In the genomic region with DNA sequence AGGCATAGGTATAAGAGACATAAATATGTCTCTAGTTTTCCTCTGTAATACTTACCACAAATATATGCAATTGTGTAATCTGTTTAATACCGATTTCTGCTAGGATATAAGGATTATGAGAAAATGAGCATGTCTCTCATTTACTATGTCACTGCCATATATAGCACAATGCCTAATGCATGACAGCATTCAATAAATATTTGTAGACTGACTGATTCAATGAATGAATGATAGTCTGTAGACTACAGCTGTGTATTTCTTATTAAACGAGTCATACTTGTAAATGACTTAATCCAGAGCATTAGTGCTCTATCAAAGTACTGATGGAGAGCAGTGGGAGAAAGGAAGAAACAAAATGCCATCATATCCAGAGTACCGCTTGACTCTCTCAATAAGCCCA, we compare ENCODE assay signal across 29 cellular contexts.
DNase-seq lines count a peak whose midpoint lies in the region; ATAC-seq and TF ChIP-seq lines count a peak whose summit lies in the region.
"Had no signal": no experiment of that assay in that cellular context is flagged by ENCODE, and none has a peak within 500 bp of the region (broad histone marks: within the 10 kb centered on the region; RNA-seq: fewer than 3 reads in every experiment).

No MANE protein-coding gene starts in this region.

- 0 out of 2 replicates have a peak, but pooled peaks cover 6% of the 10 kb centered on the region for H3K4me1 ChIP-seq in SJCRH30
- H3K4me1 ChIP-seq in foreskin keratinocyte, result peaks cover 15% of the 10 kb centered on the region
- H3K4me1 ChIP-seq in uterus, result no peaks in the 10 kb centered on the region
- H3K4me1 ChIP-seq: BLaER1 had no signal

- H3K36me3 Mint-ChIP-seq in activated CD4-positive, alpha-beta memory T cell treated with anti-CD3 and anti-CD28 coated beads, Interleukin-2, amount 10 ng/mL, durations not matched to agents 7 days and 5 days (ENCODE audit: low read depth), result no peaks in the 10 kb centered on the region
- H3K36me3 Mint-ChIP-seq: naive thymus-derived CD8-positive, alpha-beta T cell; type B pancreatic cell had no signal

- H3K27me3 ChIP-seq in SJCRH30, result no peaks in the 10 kb centered on the region
- no peaks in the 10 kb centered on the region for H3K27me3 ChIP-seq in foreskin keratinocyte
- no peaks in the 10 kb centered on the region for H3K27me3 ChIP-seq in uterus
- H3K27me3 ChIP-seq in dorsolateral prefrontal cortex, result no peaks in the 10 kb centered on the region
- H3K27me3 ChIP-seq: BLaER1, breast epithelium had no signal

- peak; percentile 89 for ATAC-seq in foreskin keratinocyte
- ATAC-seq: effector memory CD8-positive, alpha-beta T cell; left colon; naive thymus-derived CD8-positive, alpha-beta T cell had no signal

- no peak overlapping the region for H3K27ac Mint-ChIP-seq in activated CD4-positive, alpha-beta memory T cell treated with anti-CD3 and anti-CD28 coated beads, Interleukin-2, amount 10 ng/mL, durations not matched to agents 7 days and 5 days
- H3K27ac Mint-ChIP-seq: activated CD4-positive, alpha-beta T cell treated with anti-CD3 and anti-CD28 coated beads, Interleukin-2, amount 10 ng/mL, durations not matched to agents 24 days and 14 days; activated naive CD4-positive, alpha-beta T cell treated with anti-CD3 and anti-CD28 coated beads for 36 hours; activated T-cell treated with anti-CD3 and anti-CD28 coated beads, Interleukin-2, amount 50 U/mL, for 72 hours; effector memory CD8-positive, alpha-beta T cell; naive thymus-derived CD8-positive, alpha-beta T cell; T-helper 2 cell treated with Interferon-gamma antibody and Interleukin-4, amounts not matched to agents 5 μg/mL and 100 μg/mL, for 36 hours; type B pancreatic cell had no signal

- H3K36me3 ChIP-seq in SJCRH30 (no peaks in the 10 kb centered on the region), uterus (no peaks in the 10 kb centered on the region)
- H3K36me3 ChIP-seq: BLaER1, breast epithelium, WERI-Rb-1 had no signal

- H3K27me3 Mint-ChIP-seq in activated CD4-positive, alpha-beta memory T cell treated with anti-CD3 and anti-CD28 coated beads, Interleukin-2, amount 10 ng/mL, durations not matched to agents 7 days and 5 days, result no peaks in the 10 kb centered on the region
- H3K27me3 Mint-ChIP-seq: activated CD4-positive, alpha-beta T cell treated with anti-CD3 and anti-CD28 coated beads, Interleukin-2, amount 10 ng/mL, durations not matched to agents 24 days and 14 days; effector memory CD8-positive, alpha-beta T cell; naive thymus-derived CD8-positive, alpha-beta T cell; type B pancreatic cell had no signal

- no peaks in the 10 kb centered on the region for H3K9me3 ChIP-seq in SJCRH30 (replicated peaks)
- H3K9me3 ChIP-seq in uterus, result no peaks in the 10 kb centered on the region
- H3K9me3 ChIP-seq: BLaER1, breast epithelium, Caco-2 had no signal

- peaks cover 8% of the 10 kb centered on the region for H3K4me1 Mint-ChIP-seq in activated CD4-positive, alpha-beta memory T cell treated with anti-CD3 and anti-CD28 coated beads, Interleukin-2, amount 10 ng/mL, durations not matched to agents 7 days and 5 days

- DNase-seq in HCEC 1CT (peak; percentile 56), SJCRH30 (no peak), foreskin keratinocyte (peak; percentile 54 to 73), uterus (no peak), Kasumi-1 (lab: John Stamatoyannopoulos, UW) (no peak), dorsolateral prefrontal cortex (no peak)
- DNase-seq in activated CD4-positive, alpha-beta memory T cell treated with anti-CD3 and anti-CD28 coated beads, Interleukin-2, amount 10 ng/mL, durations not matched to agents 7 days and 5 days, result no peak
- DNase-seq: activated CD4-positive, alpha-beta T cell treated with anti-CD3 and anti-CD28 coated beads, Interleukin-2, amount 10 ng/mL, durations not matched to agents 24 days and 14 days; activated naive CD4-positive, alpha-beta T cell treated with anti-CD3 and anti-CD28 coated beads for 36 hours; activated T-cell treated with anti-CD3 and anti-CD28 coated beads, Interleukin-2, amount 50 U/mL, for 72 hours; Caco-2; effector memory CD8-positive, alpha-beta T cell; KBM-7; left colon; mesendoderm; naive thymus-derived CD8-positive, alpha-beta T cell; NCI-H187; NCI-H2171 treated with DMSO at 0.1 percent for 48 hours; NCI-H526; occipital lobe; stimulated activated CD4-positive, alpha-beta T cell treated with anti-CD3 and anti-CD28 coated beads, Interleukin-1b, Interleukin-23, amount 100 ng/mL, for 48 hours; WERI-Rb-1 had no signal

- CTCF ChIA-PET in activated CD4-positive, alpha-beta memory T cell treated with anti-CD3 and anti-CD28 coated beads, Interleukin-2, amount 10 ng/mL, durations not matched to agents 7 days and 5 days (lab: Charles Lee), result interaction anchor here (1.4 to 1.7 kb wide), 3 partner anchors 425 to 559 kb away, joined by 3 to 6 read pairs (median 5); no protein-coding TSS in a partner anchor

- H3K4me3 Mint-ChIP-seq in activated CD4-positive, alpha-beta memory T cell treated with anti-CD3 and anti-CD28 coated beads, Interleukin-2, amount 10 ng/mL, durations not matched to agents 7 days and 5 days, result no peak overlapping the region
- H3K4me3 Mint-ChIP-seq: activated CD4-positive, alpha-beta T cell treated with anti-CD3 and anti-CD28 coated beads, Interleukin-2, amount 10 ng/mL, durations not matched to agents 24 days and 14 days; activated naive CD4-positive, alpha-beta T cell treated with anti-CD3 and anti-CD28 coated beads for 36 hours; activated T-cell treated with anti-CD3 and anti-CD28 coated beads, Interleukin-2, amount 50 U/mL, for 72 hours; effector memory CD8-positive, alpha-beta T cell; naive thymus-derived CD8-positive, alpha-beta T cell; T-helper 2 cell treated with Interferon-gamma antibody and Interleukin-4, amounts not matched to agents 5 μg/mL and 100 μg/mL, for 36 hours; type B pancreatic cell had no signal

- intact Hi-C loops in uterus (cut with DNase I; ENCODE audit: low total_unique reads), result no loop called here
- intact Hi-C loops in dorsolateral prefrontal cortex (cut with DNase I), result no loop called here

- POLR2A ChIA-PET in activated CD4-positive, alpha-beta memory T cell treated with anti-CD3 and anti-CD28 coated beads, Interleukin-2, amount 10 ng/mL, durations not matched to agents 7 days and 5 days (lab: Charles Lee), result no interaction called here

- H3K9me3 Mint-ChIP-seq in activated CD4-positive, alpha-beta memory T cell treated with anti-CD3 and anti-CD28 coated beads, Interleukin-2, amount 10 ng/mL, durations not matched to agents 7 days and 5 days, result no peaks in the 10 kb centered on the region
- H3K9me3 Mint-ChIP-seq: activated CD4-positive, alpha-beta T cell treated with anti-CD3 and anti-CD28 coated beads, Interleukin-2, amount 10 ng/mL, durations not matched to agents 24 days and 14 days; activated naive CD4-positive, alpha-beta T cell treated with anti-CD3 and anti-CD28 coated beads for 36 hours; activated T-cell treated with anti-CD3 and anti-CD28 coated beads, Interleukin-2, amount 50 U/mL, for 72 hours; effector memory CD8-positive, alpha-beta T cell; naive thymus-derived CD8-positive, alpha-beta T cell; T-helper 2 cell treated with Interferon-gamma antibody and Interleukin-4, amounts not matched to agents 5 μg/mL and 100 μg/mL, for 36 hours; type B pancreatic cell had no signal

- no peak for TF ChIP-seq POLR2A in uterus (IDR thresholded peaks at IDR 0.05)

- H3K27ac ChIP-seq in 22Rv1 (peak overlapping the region; percentile 97), SJCRH30 (peak overlapping the region; percentile 32), foreskin keratinocyte (no peak overlapping the region), uterus (no peak overlapping the region), dorsolateral prefrontal cortex (peak overlapping the region in 1 of 59 donors; percentile 18)
- H3K27ac ChIP-seq: BLaER1, breast epithelium, RWPE1, WERI-Rb-1 had no signal

- TF ChIP-seq CTCF in 22Rv1 (IDR thresholded peaks at IDR 0.05) (no peak), foreskin keratinocyte (conservative IDR thresholded peaks at IDR 0.05) (no peak), uterus (IDR thresholded peaks at IDR 0.05) (no peak), dorsolateral prefrontal cortex (IDR thresholded peaks at IDR 0.05 in 54 of 56, conservative IDR thresholded peaks at IDR 0.05 in 2 of 56; ENCODE audit: low read depth in 1 of 56, partially characterized antibody in 56 of 56) (no peak)

- H3K4me3 ChIP-seq in SJCRH30, result no peak overlapping the region
- no peak overlapping the region for H3K4me3 ChIP-seq in uterus
- H3K4me3 ChIP-seq in dorsolateral prefrontal cortex, result no peak overlapping the region
- H3K4me3 ChIP-seq: BLaER1, breast epithelium, skin epidermis had no signal

Comparison
In these comparisons a context has a peak if more than half of its experiments do, and no peak if none do; other contexts are left out.
1. H3K27ac ChIP-seq: peak in 22Rv1 (single experiment) and SJCRH30 (single experiment); none in foreskin keratinocyte (single experiment) and uterus (0 of 2).
2. DNase-seq: peak in HCEC 1CT (single experiment) and foreskin keratinocyte (2 of 2); none in SJCRH30 (0 of 2), uterus (0 of 2), activated CD4-positive, alpha-beta memory T cell treated with anti-CD3 and anti-CD28 coated beads, Interleukin-2, amount 10 ng/mL, durations not matched to agents 7 days and 5 days (single experiment), Kasumi-1 (0 of 2) and dorsolateral prefrontal cortex (0 of 10).